Comparison of ENCODE assay signal across 1 cellular context in the genomic region with DNA sequence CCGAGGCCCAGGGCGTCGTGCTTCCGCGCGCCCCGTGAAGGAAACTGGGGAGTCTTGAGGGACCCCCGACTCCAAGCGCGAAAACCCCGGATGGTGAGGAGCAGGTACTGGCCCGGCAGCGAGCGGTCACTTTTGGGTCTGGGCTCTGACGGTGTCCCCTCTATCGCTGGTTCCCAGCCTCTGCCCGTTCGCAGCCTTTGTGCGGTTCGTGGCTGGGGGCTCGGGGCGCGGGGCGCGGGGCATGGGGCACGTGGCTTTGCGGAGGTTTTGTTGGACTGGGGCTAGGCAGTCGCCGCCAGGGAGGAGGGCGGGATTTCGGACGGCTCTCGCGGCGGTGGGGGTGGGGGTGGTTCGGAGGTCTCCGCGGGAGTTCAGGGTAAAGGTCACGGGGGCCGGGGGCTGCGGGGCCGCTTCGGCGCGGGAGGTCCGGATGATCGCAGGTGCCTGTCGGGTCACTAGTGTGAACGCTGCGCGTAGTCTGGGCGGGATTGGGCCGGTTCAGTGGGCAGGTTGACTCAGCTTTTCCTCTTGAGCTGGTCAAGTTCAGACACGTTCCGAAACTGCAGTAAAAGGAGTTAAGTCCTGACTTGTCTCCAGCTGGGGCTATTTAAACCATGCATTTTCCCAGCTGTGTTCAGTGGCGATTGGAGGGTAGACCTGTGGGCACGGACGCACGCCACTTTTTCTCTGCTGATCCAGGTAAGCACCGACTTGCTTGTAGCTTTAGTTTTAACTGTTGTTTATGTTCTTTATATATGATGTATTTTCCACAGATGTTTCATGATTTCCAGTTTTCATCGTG.
TF ChIP-seq lines count a peak whose summit lies in the region.

No MANE protein-coding gene starts in this region.

TF ChIP-seq in HepG2, 621 proteins besides CTCF, POLR2A, EP300 and RAD21 (continued from another document and continues in another):
- TF ChIP-seq, protein P1, sequence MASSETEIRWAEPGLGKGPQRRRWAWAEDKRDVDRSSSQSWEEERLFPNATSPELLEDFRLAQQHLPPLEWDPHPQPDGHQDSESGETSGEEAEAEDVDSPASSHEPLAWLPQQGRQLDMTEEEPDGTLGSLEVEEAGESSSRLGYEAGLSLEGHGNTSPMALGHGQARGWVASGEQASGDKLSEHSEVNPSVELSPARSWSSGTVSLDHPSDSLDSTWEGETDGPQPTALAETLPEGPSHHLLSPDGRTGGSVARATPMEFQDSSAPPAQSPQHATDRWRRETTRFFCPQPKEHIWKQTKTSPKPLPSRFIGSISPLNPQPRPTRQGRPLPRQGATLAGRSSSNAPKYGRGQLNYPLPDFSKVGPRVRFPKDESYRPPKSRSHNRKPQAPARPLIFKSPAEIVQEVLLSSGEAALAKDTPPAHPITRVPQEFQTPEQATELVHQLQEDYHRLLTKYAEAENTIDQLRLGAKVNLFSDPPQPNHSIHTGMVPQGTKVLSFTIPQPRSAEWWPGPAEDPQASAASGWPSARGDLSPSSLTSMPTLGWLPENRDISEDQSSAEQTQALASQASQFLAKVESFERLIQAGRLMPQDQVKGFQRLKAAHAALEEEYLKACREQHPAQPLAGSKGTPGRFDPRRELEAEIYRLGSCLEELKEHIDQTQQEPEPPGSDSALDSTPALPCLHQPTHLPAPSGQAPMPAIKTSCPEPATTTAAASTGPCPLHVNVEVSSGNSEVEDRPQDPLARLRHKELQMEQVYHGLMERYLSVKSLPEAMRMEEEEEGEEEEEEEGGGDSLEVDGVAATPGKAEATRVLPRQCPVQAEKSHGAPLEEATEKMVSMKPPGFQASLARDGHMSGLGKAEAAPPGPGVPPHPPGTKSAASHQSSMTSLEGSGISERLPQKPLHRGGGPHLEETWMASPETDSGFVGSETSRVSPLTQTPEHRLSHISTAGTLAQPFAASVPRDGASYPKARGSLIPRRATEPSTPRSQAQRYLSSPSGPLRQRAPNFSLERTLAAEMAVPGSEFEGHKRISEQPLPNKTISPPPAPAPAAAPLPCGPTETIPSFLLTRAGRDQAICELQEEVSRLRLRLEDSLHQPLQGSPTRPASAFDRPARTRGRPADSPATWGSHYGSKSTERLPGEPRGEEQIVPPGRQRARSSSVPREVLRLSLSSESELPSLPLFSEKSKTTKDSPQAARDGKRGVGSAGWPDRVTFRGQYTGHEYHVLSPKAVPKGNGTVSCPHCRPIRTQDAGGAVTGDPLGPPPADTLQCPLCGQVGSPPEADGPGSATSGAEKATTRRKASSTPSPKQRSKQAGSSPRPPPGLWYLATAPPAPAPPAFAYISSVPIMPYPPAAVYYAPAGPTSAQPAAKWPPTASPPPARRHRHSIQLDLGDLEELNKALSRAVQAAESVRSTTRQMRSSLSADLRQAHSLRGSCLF (CRISPR knock-in tag; IDR thresholded peaks at IDR 0.05; ENCODE audit: borderline replicate concordance), result no peak; the same call in 1 of the 2 replicates
- TF ChIP-seq ZNF33B (CRISPR knock-in tag; IDR thresholded peaks at IDR 0.05), result no peak
- TF ChIP-seq KDM5B (CRISPR knock-in tag; IDR thresholded peaks at IDR 0.05; ENCODE audit: borderline replicate concordance), result peak; percentile 33; the same call in 1 of the 2 replicates
- no peak; the same call in 1 of the 2 replicates for TF ChIP-seq GABPB1 (CRISPR knock-in tag; IDR thresholded peaks at IDR 0.05)
- TF ChIP-seq HHEX (CRISPR knock-in tag; IDR thresholded peaks at IDR 0.05), result no peak
- TF ChIP-seq, protein P2, sequence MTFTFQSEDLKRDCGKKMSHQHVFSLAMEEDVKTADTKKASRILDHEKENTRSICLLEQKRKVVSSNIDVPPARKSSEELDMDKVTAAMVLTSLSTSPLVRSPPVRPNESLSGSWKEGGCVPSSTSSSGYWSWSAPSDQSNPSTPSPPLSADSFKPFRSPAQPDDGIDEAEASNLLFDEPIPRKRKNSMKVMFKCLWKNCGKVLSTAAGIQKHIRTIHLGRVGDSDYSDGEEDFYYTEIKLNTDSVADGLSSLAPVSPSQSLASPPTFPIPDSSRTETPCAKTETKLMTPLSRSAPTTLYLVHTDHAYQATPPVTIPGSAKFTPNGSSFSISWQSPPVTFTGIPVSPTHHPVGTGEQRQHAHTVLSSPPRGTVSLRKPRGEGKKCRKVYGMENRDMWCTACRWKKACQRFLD (CRISPR knock-in tag; IDR thresholded peaks at IDR 0.05; ENCODE audit: borderline replicate concordance), result no peak
- peak; percentile 69 for TF ChIP-seq TBL1XR1 (IDR thresholded peaks at IDR 0.05; ENCODE audit: borderline replicate concordance, low read length, partially characterized antibody)
- no peak for TF ChIP-seq ATF1 (CRISPR knock-in tag; IDR thresholded peaks at IDR 0.05)
- TF ChIP-seq, protein P3, sequence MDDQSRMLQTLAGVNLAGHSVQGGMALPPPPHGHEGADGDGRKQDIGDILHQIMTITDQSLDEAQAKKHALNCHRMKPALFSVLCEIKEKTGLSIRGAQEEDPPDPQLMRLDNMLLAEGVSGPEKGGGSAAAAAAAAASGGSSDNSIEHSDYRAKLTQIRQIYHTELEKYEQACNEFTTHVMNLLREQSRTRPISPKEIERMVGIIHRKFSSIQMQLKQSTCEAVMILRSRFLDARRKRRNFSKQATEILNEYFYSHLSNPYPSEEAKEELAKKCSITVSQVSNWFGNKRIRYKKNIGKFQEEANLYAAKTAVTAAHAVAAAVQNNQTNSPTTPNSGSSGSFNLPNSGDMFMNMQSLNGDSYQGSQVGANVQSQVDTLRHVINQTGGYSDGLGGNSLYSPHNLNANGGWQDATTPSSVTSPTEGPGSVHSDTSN (CRISPR knock-in tag; IDR thresholded peaks at IDR 0.05; ENCODE audit: borderline replicate concordance), result 0 out of 2 replicates have a peak, but pooled peaks have one; percentile 16
- TF ChIP-seq ARHGAP35 (CRISPR knock-in tag; IDR thresholded peaks at IDR 0.05; ENCODE audit: borderline replicate concordance), result no peak
- TF ChIP-seq ZNF552 (CRISPR knock-in tag; IDR thresholded peaks at IDR 0.05; ENCODE audit: borderline replicate concordance), result no peak
- TF ChIP-seq, protein P4, sequence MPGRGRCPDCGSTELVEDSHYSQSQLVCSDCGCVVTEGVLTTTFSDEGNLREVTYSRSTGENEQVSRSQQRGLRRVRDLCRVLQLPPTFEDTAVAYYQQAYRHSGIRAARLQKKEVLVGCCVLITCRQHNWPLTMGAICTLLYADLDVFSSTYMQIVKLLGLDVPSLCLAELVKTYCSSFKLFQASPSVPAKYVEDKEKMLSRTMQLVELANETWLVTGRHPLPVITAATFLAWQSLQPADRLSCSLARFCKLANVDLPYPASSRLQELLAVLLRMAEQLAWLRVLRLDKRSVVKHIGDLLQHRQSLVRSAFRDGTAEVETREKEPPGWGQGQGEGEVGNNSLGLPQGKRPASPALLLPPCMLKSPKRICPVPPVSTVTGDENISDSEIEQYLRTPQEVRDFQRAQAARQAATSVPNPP (CRISPR knock-in tag; IDR thresholded peaks at IDR 0.05), result no peak
- TF ChIP-seq ATF7-NPFF (CRISPR knock-in tag; IDR thresholded peaks at IDR 0.05; ENCODE audit: low read depth), result peak; percentile 79; the same call in 1 of the 2 replicates
- peak; percentile 89 for TF ChIP-seq MAFG (CRISPR knock-in tag; IDR thresholded peaks at IDR 0.05)
- peak; percentile 46 for TF ChIP-seq AGO2 (optimal IDR thresholded peaks at IDR 0.05; ENCODE audit: low read depth, low read length)
- TF ChIP-seq MBD4 (IDR thresholded peaks at IDR 0.05; ENCODE audit: borderline replicate concordance, low read length), result no peak
- TF ChIP-seq, protein P5, sequence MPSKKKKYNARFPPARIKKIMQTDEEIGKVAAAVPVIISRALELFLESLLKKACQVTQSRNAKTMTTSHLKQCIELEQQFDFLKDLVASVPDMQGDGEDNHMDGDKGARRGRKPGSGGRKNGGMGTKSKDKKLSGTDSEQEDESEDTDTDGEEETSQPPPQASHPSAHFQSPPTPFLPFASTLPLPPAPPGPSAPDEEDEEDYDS (CRISPR knock-in tag; IDR thresholded peaks at IDR 0.05), result peak; percentile 94
- TF ChIP-seq, protein P6, sequence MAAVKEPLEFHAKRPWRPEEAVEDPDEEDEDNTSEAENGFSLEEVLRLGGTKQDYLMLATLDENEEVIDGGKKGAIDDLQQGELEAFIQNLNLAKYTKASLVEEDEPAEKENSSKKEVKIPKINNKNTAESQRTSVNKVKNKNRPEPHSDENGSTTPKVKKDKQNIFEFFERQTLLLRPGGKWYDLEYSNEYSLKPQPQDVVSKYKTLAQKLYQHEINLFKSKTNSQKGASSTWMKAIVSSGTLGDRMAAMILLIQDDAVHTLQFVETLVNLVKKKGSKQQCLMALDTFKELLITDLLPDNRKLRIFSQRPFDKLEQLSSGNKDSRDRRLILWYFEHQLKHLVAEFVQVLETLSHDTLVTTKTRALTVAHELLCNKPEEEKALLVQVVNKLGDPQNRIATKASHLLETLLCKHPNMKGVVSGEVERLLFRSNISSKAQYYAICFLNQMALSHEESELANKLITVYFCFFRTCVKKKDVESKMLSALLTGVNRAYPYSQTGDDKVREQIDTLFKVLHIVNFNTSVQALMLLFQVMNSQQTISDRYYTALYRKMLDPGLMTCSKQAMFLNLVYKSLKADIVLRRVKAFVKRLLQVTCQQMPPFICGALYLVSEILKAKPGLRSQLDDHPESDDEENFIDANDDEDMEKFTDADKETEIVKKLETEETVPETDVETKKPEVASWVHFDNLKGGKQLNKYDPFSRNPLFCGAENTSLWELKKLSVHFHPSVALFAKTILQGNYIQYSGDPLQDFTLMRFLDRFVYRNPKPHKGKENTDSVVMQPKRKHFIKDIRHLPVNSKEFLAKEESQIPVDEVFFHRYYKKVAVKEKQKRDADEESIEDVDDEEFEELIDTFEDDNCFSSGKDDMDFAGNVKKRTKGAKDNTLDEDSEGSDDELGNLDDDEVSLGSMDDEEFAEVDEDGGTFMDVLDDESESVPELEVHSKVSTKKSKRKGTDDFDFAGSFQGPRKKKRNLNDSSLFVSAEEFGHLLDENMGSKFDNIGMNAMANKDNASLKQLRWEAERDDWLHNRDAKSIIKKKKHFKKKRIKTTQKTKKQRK (IDR thresholded peaks at IDR 0.05; ENCODE audit: low read length), result no peak
- TF ChIP-seq MED8 (CRISPR knock-in tag; IDR thresholded peaks at IDR 0.05; ENCODE audit: insufficient replicate concordance), result peak; percentile 81
- TF ChIP-seq SKI (IDR thresholded peaks at IDR 0.05; ENCODE audit: partially characterized antibody), result peak; percentile 95
- TF ChIP-seq ZFP37 (CRISPR knock-in tag; IDR thresholded peaks at IDR 0.05; ENCODE audit: borderline replicate concordance), result no peak
- TF ChIP-seq, protein P7, sequence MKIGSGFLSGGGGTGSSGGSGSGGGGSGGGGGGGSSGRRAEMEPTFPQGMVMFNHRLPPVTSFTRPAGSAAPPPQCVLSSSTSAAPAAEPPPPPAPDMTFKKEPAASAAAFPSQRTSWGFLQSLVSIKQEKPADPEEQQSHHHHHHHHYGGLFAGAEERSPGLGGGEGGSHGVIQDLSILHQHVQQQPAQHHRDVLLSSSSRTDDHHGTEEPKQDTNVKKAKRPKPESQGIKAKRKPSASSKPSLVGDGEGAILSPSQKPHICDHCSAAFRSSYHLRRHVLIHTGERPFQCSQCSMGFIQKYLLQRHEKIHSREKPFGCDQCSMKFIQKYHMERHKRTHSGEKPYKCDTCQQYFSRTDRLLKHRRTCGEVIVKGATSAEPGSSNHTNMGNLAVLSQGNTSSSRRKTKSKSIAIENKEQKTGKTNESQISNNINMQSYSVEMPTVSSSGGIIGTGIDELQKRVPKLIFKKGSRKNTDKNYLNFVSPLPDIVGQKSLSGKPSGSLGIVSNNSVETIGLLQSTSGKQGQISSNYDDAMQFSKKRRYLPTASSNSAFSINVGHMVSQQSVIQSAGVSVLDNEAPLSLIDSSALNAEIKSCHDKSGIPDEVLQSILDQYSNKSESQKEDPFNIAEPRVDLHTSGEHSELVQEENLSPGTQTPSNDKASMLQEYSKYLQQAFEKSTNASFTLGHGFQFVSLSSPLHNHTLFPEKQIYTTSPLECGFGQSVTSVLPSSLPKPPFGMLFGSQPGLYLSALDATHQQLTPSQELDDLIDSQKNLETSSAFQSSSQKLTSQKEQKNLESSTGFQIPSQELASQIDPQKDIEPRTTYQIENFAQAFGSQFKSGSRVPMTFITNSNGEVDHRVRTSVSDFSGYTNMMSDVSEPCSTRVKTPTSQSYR (CRISPR knock-in tag; IDR thresholded peaks at IDR 0.05; ENCODE audit: borderline replicate concordance), result peak; percentile 79; the same call in 1 of the 2 replicates
- no peak; the same call in 1 of the 2 replicates for TF ChIP-seq ELF3 (CRISPR knock-in tag; IDR thresholded peaks at IDR 0.05)
- no peak; the same call in 1 of the 2 replicates for TF ChIP-seq ZNF547 (CRISPR knock-in tag; IDR thresholded peaks at IDR 0.05)
- TF ChIP-seq, protein P8, sequence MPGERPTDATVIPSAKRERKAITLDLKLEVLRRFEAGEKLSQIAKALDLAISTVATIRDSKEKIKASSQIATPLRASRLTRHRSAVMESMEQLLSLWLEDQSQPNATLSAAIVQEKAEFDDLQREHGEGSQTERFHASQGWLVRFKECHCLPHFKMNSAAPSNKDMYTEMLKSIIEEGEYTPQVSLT (CRISPR knock-in tag; IDR thresholded peaks at IDR 0.05; ENCODE audit: borderline replicate concordance, low read depth), result no peak
- no peak; the same call in 1 of the 2 replicates for TF ChIP-seq SP2 (CRISPR knock-in tag; IDR thresholded peaks at IDR 0.05)
- TF ChIP-seq NPAS2 (CRISPR knock-in tag; IDR thresholded peaks at IDR 0.05; ENCODE audit: borderline replicate concordance), result no peak
- no peak for TF ChIP-seq STAT5B (CRISPR knock-in tag; IDR thresholded peaks at IDR 0.05)
- no peak for TF ChIP-seq SALL2 (CRISPR knock-in tag; IDR thresholded peaks at IDR 0.05)
- no peak for TF ChIP-seq FOXP1 (IDR thresholded peaks at IDR 0.05)
- peak; percentile 54; the same call in 1 of the 2 replicates for TF ChIP-seq FOXP1 (CRISPR knock-in tag; IDR thresholded peaks at IDR 0.05)
- TF ChIP-seq ZNF556 (CRISPR knock-in tag; IDR thresholded peaks at IDR 0.05; ENCODE audit: borderline replicate concordance), result no peak
- TF ChIP-seq ZNF598 (CRISPR knock-in tag; IDR thresholded peaks at IDR 0.05; ENCODE audit: borderline replicate concordance), result no peak
